Comparison of ENCODE assay signal across 25 cellular contexts in genomic region chr9:133387680-133388079, GRCh38. TPM values are rescaled to one million over a fixed set of nuclear protein-coding genes. Genes with fewer than 3 reads are reported as not detected.
DNase-seq lines count a peak whose midpoint lies in the region; FAIRE-seq and TF ChIP-seq lines count a peak whose summit lies in the region.
"Had no signal": no experiment of that assay in that cellular context is flagged by ENCODE, and none has a peak within 500 bp of the region (broad histone marks: within the 10 kb centered on the region; RNA-seq: fewer than 3 reads in every experiment).

No MANE protein-coding gene starts in this region.

- dilution Hi-C loops in keratinocyte (cut with MboI; ENCODE audit: extremely low pct_ligation_motif_present, low sequenced_read_pairs): no loop called here

- CTCF ChIA-PET in HEK293 (lab: Yijun Ruan, JAX): no interaction called here

- H3K36me3 ChIP-seq in HEK293 (ENCODE audit: control insufficient read depth in 2 of 2, insufficient read depth in 1 of 2, low read length in 2 of 2) (no peaks in the 10 kb centered on the region), keratinocyte (ENCODE audit: control insufficient read depth in 2 of 2, extremely low read depth in 1 of 2, insufficient read depth in 2 of 2, low read length in 2 of 2) (no peaks in the 10 kb centered on the region), MM.1S (replicated peaks; ENCODE audit: insufficient read depth, low read length) (no peaks in the 10 kb centered on the region)
- H3K36me3 ChIP-seq: ascending aorta, HAP-1, upper lobe of right lung had no signal

- no peaks in the 10 kb centered on the region for H3K9me2 ChIP-seq in MM.1S (replicated peaks; ENCODE audit: insufficient read depth, low read length)

- H3K9me1 ChIP-seq in keratinocyte (ENCODE audit: control insufficient read depth, extremely low read depth, insufficient read depth, low read length): no peaks in the 10 kb centered on the region

- FAIRE-seq in keratinocyte (lab: Jason Lieb, UNC): peak; percentile 88

- TF ChIP-seq CTCF in 22Rv1 (IDR thresholded peaks at IDR 0.05) (no peak), HEK293 (tag by site-specific recombination; IDR thresholded peaks at IDR 0.05) (no peak), keratinocyte (optimal IDR thresholded peaks at IDR 0.05 in 1 of 3, IDR thresholded peaks at IDR 0.05 in 1 of 3, conservative IDR thresholded peaks at IDR 0.05 in 1 of 3; ENCODE audit: extremely low read depth in 1 of 3, insufficient read depth in 2 of 3, low read length in 3 of 3) (no peak), MM.1S (IDR thresholded peaks at IDR 0.05; ENCODE audit: low read length) (no peak), mesothelial cell of epicardium (IDR thresholded peaks at IDR 0.05; ENCODE audit: unreplicated experiment) (no peak)

- no peak overlapping the region for H3K27ac Mint-ChIP-seq in mesothelial cell of epicardium
- H3K27ac Mint-ChIP-seq: activated CD4-positive, alpha-beta memory T cell treated with anti-CD3 and anti-CD28 coated beads for 36 hours; activated naive CD8-positive, alpha-beta T cell treated with anti-CD3 and anti-CD28 coated beads for 36 hours; IgD-negative memory B cell had no signal

- peak overlapping the region; percentile 25 for H3K4me2 ChIP-seq in keratinocyte (ENCODE audit: control insufficient read depth, extremely low read depth, insufficient read depth, low read depth, low read length)
- no peak overlapping the region for H3K4me2 ChIP-seq in MM.1S (ENCODE audit: low read depth, low read length)

- H3K9me3 Mint-ChIP-seq in mesothelial cell of epicardium: no peaks in the 10 kb centered on the region
- H3K9me3 Mint-ChIP-seq: activated CD4-positive, alpha-beta memory T cell treated with anti-CD3 and anti-CD28 coated beads for 36 hours; activated naive CD8-positive, alpha-beta T cell treated with anti-CD3 and anti-CD28 coated beads for 36 hours; central memory CD8-positive, alpha-beta T cell; IgD-negative memory B cell had no signal

- peak overlapping the region; percentile 56 for H3K27ac ChIP-seq in 22Rv1
- no peak overlapping the region for H3K27ac ChIP-seq in HEK293 (ENCODE audit: extremely low read depth, low read depth, low read length)
- H3K27ac ChIP-seq in keratinocyte (ENCODE audit: control insufficient read depth, insufficient read depth, low read length): no peak overlapping the region
- no peak overlapping the region for H3K27ac ChIP-seq in MM.1S (ENCODE audit: low read length)
- H3K27ac ChIP-seq: ascending aorta, upper lobe of right lung had no signal

- H3K4me1 ChIP-seq in HEK293 (ENCODE audit: control insufficient read depth, insufficient read depth, low read length) (no peaks in the 10 kb centered on the region), keratinocyte (ENCODE audit: control insufficient read depth, extremely low read depth, insufficient read depth, low read length) (peaks cover 9% of the 10 kb centered on the region), MM.1S (ENCODE audit: low read length) (no peaks in the 10 kb centered on the region)
- H3K4me1 ChIP-seq: ascending aorta, HAP-1, upper lobe of right lung had no signal

- H3K79me2 ChIP-seq in keratinocyte (ENCODE audit: control insufficient read depth, insufficient read depth, low read length) (no peaks in the 10 kb centered on the region), MM.1S (ENCODE audit: low read length) (no peaks in the 10 kb centered on the region)

- H3K9me3 ChIP-seq in HEK293 (ENCODE audit: control insufficient read depth, insufficient read depth, low read depth, low read length): no peaks in the 10 kb centered on the region
- no peaks in the 10 kb centered on the region for H3K9me3 ChIP-seq in keratinocyte (ENCODE audit: control insufficient read depth, low read depth, low read length)
- no peaks in the 10 kb centered on the region for H3K9me3 ChIP-seq in MM.1S (replicated peaks; ENCODE audit: insufficient read depth, low read length)
- H3K9me3 ChIP-seq: ascending aorta, Caco-2, HAP-1, upper lobe of right lung had no signal

- H3K9ac ChIP-seq in keratinocyte (ENCODE audit: control insufficient read depth, extremely low read depth, insufficient read depth, low read length) (no peak overlapping the region), MM.1S (ENCODE audit: low read length) (no peak overlapping the region)

- H3K36me3 Mint-ChIP-seq in mesothelial cell of epicardium: no peaks in the 10 kb centered on the region
- H3K36me3 Mint-ChIP-seq: activated CD4-positive, alpha-beta memory T cell treated with anti-CD3 and anti-CD28 coated beads for 36 hours; activated naive CD8-positive, alpha-beta T cell treated with anti-CD3 and anti-CD28 coated beads for 36 hours; IgD-negative memory B cell had no signal

- H3F3A ChIP-seq in MM.1S (ENCODE audit: insufficient read depth, low read length): no peaks in the 10 kb centered on the region

- no peaks in the 10 kb centered on the region for H3K4me1 Mint-ChIP-seq in mesothelial cell of epicardium
- H3K4me1 Mint-ChIP-seq: activated naive CD8-positive, alpha-beta T cell treated with anti-CD3 and anti-CD28 coated beads for 36 hours; central memory CD8-positive, alpha-beta T cell; IgD-negative memory B cell had no signal

- H3K4me3 Mint-ChIP-seq in mesothelial cell of epicardium: no peak overlapping the region
- H3K4me3 Mint-ChIP-seq: activated CD4-positive, alpha-beta memory T cell treated with anti-CD3 and anti-CD28 coated beads for 36 hours; activated naive CD8-positive, alpha-beta T cell treated with anti-CD3 and anti-CD28 coated beads for 36 hours; central memory CD8-positive, alpha-beta T cell; IgD-negative memory B cell had no signal

- no peaks in the 10 kb centered on the region for H3K27me3 ChIP-seq in keratinocyte (ENCODE audit: control insufficient read depth, extremely low read depth, insufficient read depth, low read length)
- peaks cover 65% of the 10 kb centered on the region for H3K27me3 ChIP-seq in MM.1S (replicated peaks; ENCODE audit: insufficient read depth, low read length)
- H3K27me3 ChIP-seq: ascending aorta, upper lobe of right lung had no signal

- DNase-seq in RPMI8226 (peak; percentile 1), keratinocyte (ENCODE audit: low read depth, low spot score) (no peak), GDM1 (lab: John Stamatoyannopoulos, UW) (no peak), MM.1S (no peak), mesothelial cell of epicardium (ENCODE audit: low spot score in 2 of 2, unreplicated experiment in 2 of 2) (no peak), NCI-H526 (lab: John Stamatoyannopoulos, UW) (no peak)
- DNase-seq: ACHN; activated CD4-positive, alpha-beta memory T cell treated with anti-CD3 and anti-CD28 coated beads for 36 hours; activated CD4-positive, CD25-positive, alpha-beta regulatory T cell; activated effector memory CD4-positive, alpha-beta T cell treated with Interleukin-2 at 50 U/mL for 16 hours; activated naive CD8-positive, alpha-beta T cell treated with anti-CD3 and anti-CD28 coated beads for 36 hours; Caco-2; head of caudate nucleus; left cardiac atrium; mesenchymal stem cell; NCI-H2171 treated with DMSO at 0.1 percent for 48 hours; stimulated activated CD8-positive, alpha-beta memory T cell treated with anti-CD3 and anti-CD28 coated beads, Interleukin-4, amount 100 ng/mL, for 48 hours; T-helper 9 cell; upper lobe of right lung had no signal

- H3K27me3 Mint-ChIP-seq in mesothelial cell of epicardium (ENCODE audit: low read depth): peaks cover 5% of the 10 kb centered on the region
- H3K27me3 Mint-ChIP-seq: activated naive CD8-positive, alpha-beta T cell treated with anti-CD3 and anti-CD28 coated beads for 36 hours had no signal

- H3K4me3 ChIP-seq in HEK293 (ENCODE audit: low read depth, low read length) (no peak overlapping the region), keratinocyte (ENCODE audit: control insufficient read depth in 2 of 3, extremely low read depth in 1 of 3, insufficient read depth in 2 of 3, low read depth in 1 of 3, low read length in 3 of 3) (no peak overlapping the region), MM.1S (ENCODE audit: low read length) (no peak overlapping the region)
- H3K4me3 ChIP-seq: ascending aorta, HAP-1, upper lobe of right lung had no signal

- POLR2A ChIA-PET in HEK293 (lab: Yijun Ruan, JAX): interaction anchor here (1.1 kb wide), 1 partner anchor 40 kb away, joined by 3 read pairs; the partner anchor contains the start of genes MED22 and RPL7A

- peak overlapping the region; percentile 21 for H2AFZ ChIP-seq in keratinocyte (ENCODE audit: control insufficient read depth, low read length)
- no peak overlapping the region for H2AFZ ChIP-seq in MM.1S (ENCODE audit: low read length)

- H4K20me1 ChIP-seq in keratinocyte (ENCODE audit: control insufficient read depth, extremely low read depth, insufficient read depth, low read length): no peaks in the 10 kb centered on the region
- H4K20me1 ChIP-seq in MM.1S (ENCODE audit: insufficient read depth, low read length): no peaks in the 10 kb centered on the region

RNA-seq across cellular contexts. Expression of gene STKLD1, which starts 11.5 kb away (rescaled TPM):
- polyA plus RNA-seq in keratinocyte: 0.39 to 0.77 TPM in 2 of 3 replicates, not detected in the other
- polyA plus RNA-seq in keratinocyte (2011; ENCODE audit: low read depth): 0.09 TPM
- 0.18 and 0.35 TPM in 2 replicates for polyA plus RNA-seq in keratinocyte (2011; cell fraction: cytosol; rRNA removed)
- 1.2 and 2.5 TPM in 2 replicates for polyA plus RNA-seq in keratinocyte (2011; cell fraction: nucleus; rRNA removed)
- polyA plus RNA-seq in keratinocyte (2012; ENCODE audit: low replicate concordance): 0.39 and 0.86 TPM in 2 replicates
- polyA minus RNA-seq in keratinocyte: not detected in 3 replicates
- not detected for polyA minus RNA-seq in keratinocyte (2011; cell fraction: cytosol; rRNA and poly(A)+ RNA removed)
- polyA minus RNA-seq in keratinocyte (2011; cell fraction: nucleus; rRNA and poly(A)+ RNA removed): 0.85 TPM in 1 of 2 replicates, not detected in the other
- total RNA-seq in mesothelial cell of epicardium: 6.6 to 7.5 TPM (median 6.7 TPM) in 3 replicates
- total RNA-seq: ascending aorta had no signal

RNA-seq across cellular contexts. Expression of gene SURF4, which starts 11.8 kb away (rescaled TPM):
- polyA plus RNA-seq in keratinocyte: 120 to 232 TPM (median 153 TPM) in 3 replicates
- polyA plus RNA-seq in keratinocyte (2011; ENCODE audit: low read depth): 60.5 TPM
- polyA plus RNA-seq in keratinocyte (2011; cell fraction: cytosol; rRNA removed): 123 and 124 TPM in 2 replicates
- polyA plus RNA-seq in keratinocyte (2011; cell fraction: nucleus; rRNA removed): 238 and 252 TPM in 2 replicates
- polyA plus RNA-seq in keratinocyte (2012; ENCODE audit: low replicate concordance): 98.3 and 183 TPM in 2 replicates
- 166 to 368 TPM (median 173 TPM) in 3 replicates for polyA minus RNA-seq in keratinocyte
- 206 TPM for polyA minus RNA-seq in keratinocyte (2011; cell fraction: cytosol; rRNA and poly(A)+ RNA removed)
- polyA minus RNA-seq in keratinocyte (2011; cell fraction: nucleus; rRNA and poly(A)+ RNA removed): 165 and 207 TPM in 2 replicates
- 147 to 152 TPM (median 149 TPM) in 3 replicates for total RNA-seq in mesothelial cell of epicardium

RNA-seq across cellular contexts. Expression of gene REXO4, which starts 30.1 kb away (rescaled TPM):
- 18.8 to 23.9 TPM (median 21.5 TPM) in 3 replicates for polyA plus RNA-seq in keratinocyte
- polyA plus RNA-seq in keratinocyte (2011; ENCODE audit: low read depth): 15.1 TPM
- 15.5 and 26.4 TPM in 2 replicates for polyA plus RNA-seq in keratinocyte (2011; cell fraction: cytosol; rRNA removed)
- polyA plus RNA-seq in keratinocyte (2011; cell fraction: nucleus; rRNA removed): 20.1 and 21.4 TPM in 2 replicates
- 13.4 and 27.1 TPM in 2 replicates for polyA plus RNA-seq in keratinocyte (2012; ENCODE audit: low replicate concordance)
- 13.0 to 13.8 TPM (median 13.4 TPM) in 3 replicates for polyA minus RNA-seq in keratinocyte
- 27.4 TPM for polyA minus RNA-seq in keratinocyte (2011; cell fraction: cytosol; rRNA and poly(A)+ RNA removed)
- 8.5 and 9.0 TPM in 2 replicates for polyA minus RNA-seq in keratinocyte (2011; cell fraction: nucleus; rRNA and poly(A)+ RNA removed)
- 26.1 to 28.2 TPM (median 27.0 TPM) in 3 replicates for total RNA-seq in mesothelial cell of epicardium

RNA-seq across cellular contexts. Expression of gene SURF2, which starts 31.3 kb away (rescaled TPM):
- 21.2 to 29.0 TPM (median 28.2 TPM) in 3 replicates for polyA plus RNA-seq in keratinocyte
- 26.6 TPM for polyA plus RNA-seq in keratinocyte (2011; ENCODE audit: low read depth)
- 21.7 and 46.2 TPM in 2 replicates for polyA plus RNA-seq in keratinocyte (2011; cell fraction: cytosol; rRNA removed)
- 10.8 and 13.1 TPM in 2 replicates for polyA plus RNA-seq in keratinocyte (2011; cell fraction: nucleus; rRNA removed)
- polyA plus RNA-seq in keratinocyte (2012; ENCODE audit: low replicate concordance): 38.6 and 45.6 TPM in 2 replicates
- 7.5 to 19.6 TPM (median 10.1 TPM) in 3 replicates for polyA minus RNA-seq in keratinocyte
- 34.5 TPM for polyA minus RNA-seq in keratinocyte (2011; cell fraction: cytosol; rRNA and poly(A)+ RNA removed)
- polyA minus RNA-seq in keratinocyte (2011; cell fraction: nucleus; rRNA and poly(A)+ RNA removed): 5.5 and 5.9 TPM in 2 replicates
- 10.3 to 12.7 TPM (median 12.1 TPM) in 3 replicates for total RNA-seq in mesothelial cell of epicardium

RNA-seq across cellular contexts. Expression of gene SURF1, which starts 31.4 kb away (rescaled TPM):
- 31.1 to 34.0 TPM (median 32.9 TPM) in 3 replicates for polyA plus RNA-seq in keratinocyte
- 18.6 TPM for polyA plus RNA-seq in keratinocyte (2011; ENCODE audit: low read depth)
- 29.0 and 29.1 TPM in 2 replicates for polyA plus RNA-seq in keratinocyte (2011; cell fraction: cytosol; rRNA removed)
- 23.9 and 24.3 TPM in 2 replicates for polyA plus RNA-seq in keratinocyte (2011; cell fraction: nucleus; rRNA removed)
- 28.9 and 30.4 TPM in 2 replicates for polyA plus RNA-seq in keratinocyte (2012; ENCODE audit: low replicate concordance)
- 13.5 to 15.6 TPM (median 15.2 TPM) in 3 replicates for polyA minus RNA-seq in keratinocyte
- polyA minus RNA-seq in keratinocyte (2011; cell fraction: cytosol; rRNA and poly(A)+ RNA removed): 11.5 TPM
- polyA minus RNA-seq in keratinocyte (2011; cell fraction: nucleus; rRNA and poly(A)+ RNA removed): 5.4 and 6.2 TPM in 2 replicates
- 29.4 to 31.4 TPM (median 30.0 TPM) in 3 replicates for total RNA-seq in mesothelial cell of epicardium
